In the genomic region with DNA sequence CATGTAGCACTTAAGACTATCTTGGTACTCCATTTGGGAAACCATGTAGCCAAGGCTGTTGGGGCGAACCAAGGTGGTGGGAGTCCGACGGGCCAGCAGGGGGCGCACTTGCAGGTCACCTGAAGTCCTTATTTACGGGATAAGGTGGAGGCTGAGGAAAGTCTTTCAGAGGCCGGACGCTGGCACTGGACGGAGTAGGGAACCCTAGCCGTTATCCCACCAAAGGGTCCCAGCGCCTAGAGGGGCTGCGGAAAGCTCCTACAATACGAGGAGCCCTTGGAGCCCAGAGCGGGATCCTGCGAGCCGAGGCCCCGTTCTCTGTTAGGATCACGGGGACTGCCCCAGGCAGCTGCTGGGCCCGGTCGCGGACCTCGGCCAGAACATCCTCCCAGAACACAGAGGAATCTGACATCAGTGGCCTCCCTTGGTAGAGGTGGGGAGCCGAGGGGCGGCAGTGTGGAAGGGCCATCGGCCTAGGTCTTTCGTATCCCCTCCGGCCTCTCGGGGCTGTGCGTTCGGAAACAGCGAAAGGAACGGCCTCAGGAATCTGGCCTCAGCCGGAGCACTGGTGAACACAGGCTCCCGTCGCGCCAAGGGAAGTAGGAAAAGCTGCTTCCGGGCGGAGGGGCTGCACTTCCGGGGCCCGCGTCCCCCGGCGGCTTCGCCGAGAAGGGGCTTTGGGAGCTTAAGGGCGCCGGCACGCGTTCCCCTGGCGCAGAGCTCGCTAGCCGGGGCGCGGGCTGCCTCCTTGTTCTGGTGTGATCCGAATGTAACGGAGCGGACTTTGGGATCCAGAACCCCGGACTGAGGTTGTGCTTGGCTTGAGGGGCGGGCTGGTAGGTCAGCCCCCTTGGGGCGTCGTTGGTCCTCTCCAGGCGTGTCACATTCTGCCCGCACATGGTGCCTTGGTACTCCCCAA, we compare ENCODE assay signal across 8 cellular contexts. TPM values are rescaled to one million over a fixed set of nuclear protein-coding genes. Genes with fewer than 3 reads are reported as not detected.
DNase-seq lines count a peak whose midpoint lies in the region; ATAC-seq and FAIRE-seq lines count a peak whose summit lies in the region.

No MANE protein-coding gene starts in this region.

- FAIRE-seq in small intestine (lab: Jason Lieb, UNC) (no peak), GM19239 (lab: Jason Lieb, UNC) (no peak)

- H3K27me3 ChIP-seq in small intestine (ENCODE audit: control insufficient read depth in 2 of 2, insufficient read depth in 2 of 2, low read length in 2 of 2): no peaks in the 10 kb centered on the region

- H3K36me3 ChIP-seq in small intestine (ENCODE audit: control insufficient read depth in 2 of 2, insufficient read depth in 2 of 2, low read length in 2 of 2): no peaks in the 10 kb centered on the region

- no peak for ATAC-seq in GM19463 (IDR thresholded peaks at IDR 0.05; ENCODE audit: unreplicated experiment)

- H3K27ac ChIP-seq in small intestine (ENCODE audit: low read depth in 1 of 2, low read length in 1 of 2): peak overlapping the region in 1 of 2 donors; percentile 12

- H3K9me3 ChIP-seq in small intestine (ENCODE audit: control insufficient read depth, low read depth): no peaks in the 10 kb centered on the region

- WGBS in small intestine, 3 donors: 2 to 14% (median 14%) methylated on average over 58 to 62 of the region's 62 CpGs

- no peaks in the 10 kb centered on the region for H3K4me1 ChIP-seq in small intestine (ENCODE audit: control insufficient read depth in 2 of 2, insufficient read depth in 1 of 2, low read depth in 1 of 2, low read length in 1 of 2)

- DNase-seq in GF-D8 (lab: John Stamatoyannopoulos, UW) (peak; percentile 13), KG1 (lab: John Stamatoyannopoulos, UW) (peak; percentile 34), T-helper 22 cell (ENCODE audit: low read depth) (peak; percentile 31), anterior cingulate cortex (lab: John Stamatoyannopoulos, UW) (peak in 42 of 58 donors; percentile 2 to 56 (median 21)), hypothalamus (lab: John Stamatoyannopoulos, UW) (peak in 36 of 51 donors; percentile 3 to 65 (median 34)), small intestine (peak; percentile 64), GM19239 (ENCODE audit: insufficient read length, low spot score) (no peak)

- H3K4me3 ChIP-seq in small intestine (ENCODE audit: low read depth in 1 of 2, low read length in 2 of 2): peak overlapping the region; percentile 40

RNA-seq across cellular contexts. Expression of a gene that starts 29.9 kb away (rescaled TPM):
- not detected for polyA plus RNA-seq in small intestine

RNA-seq across cellular contexts. Expression of a gene that starts 35.1 kb away (rescaled TPM):
- polyA plus RNA-seq in small intestine: under 1 TPM in 1 of 3 donors, not detected in 2; under 0.01 TPM
